Comparison of ENCODE assay signal across 2 cellular contexts in genomic region chr13:44116562-44117315, GRCh38.
TF ChIP-seq lines count a peak whose summit lies in the region.

No MANE protein-coding gene starts in this region.

TF ChIP-seq in H1, 55 proteins besides CTCF, POLR2A, EP300 and RAD21 (continued from another document):
- no peak for TF ChIP-seq TAF1 (IDR thresholded peaks at IDR 0.05; ENCODE audit: low read depth, low read length)
- TF ChIP-seq RBBP5 (IDR thresholded peaks at IDR 0.05; ENCODE audit: borderline replicate concordance, low read depth, low read length) = no peak
- TF ChIP-seq KDM4A (IDR thresholded peaks at IDR 0.05; ENCODE audit: low read depth, low read length, severe bottlenecking) = no peak
- no peak for TF ChIP-seq TCF12 (IDR thresholded peaks at IDR 0.05; ENCODE audit: low read depth, low read length)
- TF ChIP-seq KDM1A (IDR thresholded peaks at IDR 0.05; ENCODE audit: borderline replicate concordance, low read length) = no peak
- TF ChIP-seq ASH2L (IDR thresholded peaks at IDR 0.05; ENCODE audit: low read length) = no peak
- TF ChIP-seq CHD7 (IDR thresholded peaks at IDR 0.05; ENCODE audit: insufficient replicate concordance, low read length) = no peak
- no peak for TF ChIP-seq ATF3 (IDR thresholded peaks at IDR 0.05; ENCODE audit: insufficient read depth, low read depth, low read length)
TF ChIP-seq in H1: peak in this region for 0.

TF ChIP-seq in HEK293T, 16 proteins besides CTCF, POLR2A, EP300 and RAD21 (continued from another document):
- TF ChIP-seq L3MBTL2 (conservative IDR thresholded peaks at IDR 0.05) (no peak), FOXK2 (IDR thresholded peaks at IDR 0.05) (no peak), ELF4 (IDR thresholded peaks at IDR 0.05) (no peak), SUZ12 (IDR thresholded peaks at IDR 0.05) (no peak), ARNT (IDR thresholded peaks at IDR 0.05) (no peak), CTBP1 (IDR thresholded peaks at IDR 0.05; ENCODE audit: borderline replicate concordance) (no peak), SP1 (IDR thresholded peaks at IDR 0.05) (no peak), LEF1 (IDR thresholded peaks at IDR 0.05; ENCODE audit: borderline replicate concordance) (no peak), PKNOX1 (IDR thresholded peaks at IDR 0.05) (no peak), TARDBP (IDR thresholded peaks at IDR 0.05) (no peak)
